ENCODE assay signal across 8 cellular contexts in genomic region chr15:74950078-74951000, GRCh38. TPM values are rescaled to one million over a fixed set of nuclear protein-coding genes. Genes with fewer than 3 reads are reported as not detected.
DNase-seq lines count a peak whose midpoint lies in the region; FAIRE-seq and TF ChIP-seq lines count a peak whose summit lies in the region.

No MANE protein-coding gene starts in this region.

- CTCF ChIA-PET in A673 (lab: Charles Lee), result interaction anchor here (0.9 to 1.7 kb wide), 6 partner anchors 13 to 181 kb away, joined by 3 to 21 read pairs (median 4); no protein-coding TSS in a partner anchor

- no peaks in the 10 kb centered on the region for H3K27me3 ChIP-seq in A673 (replicated peaks; ENCODE audit: insufficient read depth, low read depth, low read length, poor library complexity)
- H3K27me3 ChIP-seq in liver (ENCODE audit: control insufficient read depth in 4 of 4, insufficient read depth in 4 of 4, low read length in 3 of 4), result no peaks in the 10 kb centered on the region

- no peak overlapping the region for H3K27ac ChIP-seq in A673 (ENCODE audit: low read depth, low read length, poor library complexity, severe bottlenecking)
- H3K27ac ChIP-seq in liver (ENCODE audit: low read depth in 1 of 2, low read length in 2 of 2), result no peak overlapping the region

- DNase-seq in A673 (ENCODE audit: low spot score), result peak; percentile 86
- DNase-seq in GM18507 (ENCODE audit: extremely low spot score, insufficient read length, low read depth), result peak; percentile 42
- peak; percentile 16 for DNase-seq in NCI-H345 treated with DMSO at 0.1 percent for 48 hours (lab: John Stamatoyannopoulos, UW; ENCODE audit: unreplicated experiment)
- peak; percentile 66 for DNase-seq in activated CD4-positive, alpha-beta T cell treated with anti-CD3 and anti-CD28 coated beads for 1 hour
- DNase-seq in cerebellum (ENCODE audit: low spot score), result peak; percentile 84
- DNase-seq in stimulated activated CD8-positive, alpha-beta memory T cell treated with anti-CD3 and anti-CD28 coated beads, Interleukin-12 subunit alpha, Interleukin-12 subunit beta, amount 100 ng/mL, for 1 hour (ENCODE audit: low read depth), result peak; percentile 75
- DNase-seq in NCI-H1048 (lab: John Stamatoyannopoulos, UW), result no peak

- H3K9me3 ChIP-seq in A673 (ENCODE audit: low read depth, low read length, poor library complexity, severe bottlenecking) (no peaks in the 10 kb centered on the region), liver (ENCODE audit: control insufficient read depth in 4 of 4, low read length in 3 of 4) (no peaks in the 10 kb centered on the region)

- intact Hi-C loops in A673 (cut with micrococcal nuclease; ENCODE audit: unreplicated experiment), result loop anchor here (1.0 to 5.0 kb wide), 2 partner anchors 179 to 313 kb away; no protein-coding TSS in a partner anchor

- H3K4me3 ChIP-seq in A673 (ENCODE audit: low read depth, low read length, poor library complexity, severe bottlenecking) (no peak overlapping the region), liver (ENCODE audit: low read depth in 1 of 3, low read length in 3 of 3) (no peak overlapping the region)

- POLR2A ChIA-PET in A673 (lab: Charles Lee; ENCODE audit: low non-redundant PET), result no interaction called here

- H3K36me3 ChIP-seq in A673 (ENCODE audit: insufficient read depth, low read length, poor library complexity, severe bottlenecking) (no peaks in the 10 kb centered on the region), liver (ENCODE audit: control insufficient read depth in 4 of 4, insufficient read depth in 3 of 4, low read depth in 1 of 4, low read length in 3 of 4) (no peaks in the 10 kb centered on the region)

- no TSS peak for BruUV-seq in A673 (replicated peaks; lab: Mats Ljungman, UMichigan)

- H3K9ac ChIP-seq in liver (ENCODE audit: low read depth in 1 of 2, low read length in 2 of 2), result peak overlapping the region in 1 of 2 donors; percentile 25

- 53% methylated on average over 9 of the region's 9 CpGs for WGBS in liver

- peaks cover 17% of the 10 kb centered on the region for H3K4me1 ChIP-seq in A673 (ENCODE audit: insufficient read depth, low read length, poor library complexity, severe bottlenecking)
- H3K4me1 ChIP-seq in liver (ENCODE audit: control insufficient read depth in 4 of 4, insufficient read depth in 4 of 4, low read length in 3 of 4), result peaks cover 0 to 6% (median 0%) of the 10 kb centered on the region in 4 donors

- FAIRE-seq in GM18507 (lab: Jason Lieb, UNC), result peak; percentile 81

- TF ChIP-seq CTCF in A673 (conservative IDR thresholded peaks at IDR 0.05; ENCODE audit: low read depth, low read length), result peak; percentile 99
- TF ChIP-seq CTCF in liver (IDR thresholded peaks at IDR 0.05; ENCODE audit: low read depth, low read length, missing input control), result peak; percentile 98

- TF ChIP-seq RAD21 in liver (IDR thresholded peaks at IDR 0.05), result peak; percentile 95 to 96

TF ChIP-seq in liver, 16 proteins besides CTCF, POLR2A, EP300 and RAD21:
- TF ChIP-seq HNF4G (IDR thresholded peaks at IDR 0.05) (no peak), FOXA2 (IDR thresholded peaks at IDR 0.05) (no peak), JUND (IDR thresholded peaks at IDR 0.05) (no peak), TAF1 (conservative IDR thresholded peaks at IDR 0.05) (no peak)
- TF ChIP-seq, protein P1, sequence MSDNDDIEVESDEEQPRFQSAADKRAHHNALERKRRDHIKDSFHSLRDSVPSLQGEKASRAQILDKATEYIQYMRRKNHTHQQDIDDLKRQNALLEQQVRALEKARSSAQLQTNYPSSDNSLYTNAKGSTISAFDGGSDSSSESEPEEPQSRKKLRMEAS (IDR thresholded peaks at IDR 0.05), result no peak
TF ChIP-seq in liver: peak in this region for 0.

RNA-seq across cellular contexts. Expression of gene RPP25, which starts 6.2 kb away (rescaled TPM):
- total RNA-seq in A673 (2021) (20.6 and 22.5 TPM in 2 replicates), cerebellum (1.7 TPM), liver (1 to 10 TPM; 2.3 TPM)
- polyA plus RNA-seq in liver, result 1 to 10 TPM; 2.2 to 3.3 TPM

RNA-seq across cellular contexts. Expression of gene COX5A, which starts 12.5 kb away (rescaled TPM):
- total RNA-seq in A673 (2021) (354 and 357 TPM in 2 replicates), cerebellum (37.8 TPM), liver (10 to 100 TPM; 47.9 to 60.0 TPM)
- polyA plus RNA-seq in liver, result 100 to 1,000 TPM; 320 to 374 TPM

RNA-seq across cellular contexts. Expression of gene FAM219B, which starts 43.7 kb away (rescaled TPM):
- total RNA-seq in A673 (2021), result 86.6 and 93.2 TPM in 2 replicates
- 53.6 TPM for total RNA-seq in cerebellum
- total RNA-seq in liver, result 10 to 100 TPM; 15.3 to 15.6 TPM
- polyA plus RNA-seq in liver, result 1 to 10 TPM; 7.5 to 9.0 TPM

RNA-seq across cellular contexts. Expression of gene SCAMP5, which starts 45.0 kb away (rescaled TPM):
- total RNA-seq in A673 (2021), result 3.8 and 5.8 TPM in 2 replicates
- 49.6 TPM for total RNA-seq in cerebellum
- 1 to 10 TPM in 1 of 2 donors, under 1 TPM in 1; 0.50 to 5.8 TPM for total RNA-seq in liver
- polyA plus RNA-seq in liver, result 1 to 10 TPM; 5.6 to 7.5 TPM
